In the genomic region with DNA sequence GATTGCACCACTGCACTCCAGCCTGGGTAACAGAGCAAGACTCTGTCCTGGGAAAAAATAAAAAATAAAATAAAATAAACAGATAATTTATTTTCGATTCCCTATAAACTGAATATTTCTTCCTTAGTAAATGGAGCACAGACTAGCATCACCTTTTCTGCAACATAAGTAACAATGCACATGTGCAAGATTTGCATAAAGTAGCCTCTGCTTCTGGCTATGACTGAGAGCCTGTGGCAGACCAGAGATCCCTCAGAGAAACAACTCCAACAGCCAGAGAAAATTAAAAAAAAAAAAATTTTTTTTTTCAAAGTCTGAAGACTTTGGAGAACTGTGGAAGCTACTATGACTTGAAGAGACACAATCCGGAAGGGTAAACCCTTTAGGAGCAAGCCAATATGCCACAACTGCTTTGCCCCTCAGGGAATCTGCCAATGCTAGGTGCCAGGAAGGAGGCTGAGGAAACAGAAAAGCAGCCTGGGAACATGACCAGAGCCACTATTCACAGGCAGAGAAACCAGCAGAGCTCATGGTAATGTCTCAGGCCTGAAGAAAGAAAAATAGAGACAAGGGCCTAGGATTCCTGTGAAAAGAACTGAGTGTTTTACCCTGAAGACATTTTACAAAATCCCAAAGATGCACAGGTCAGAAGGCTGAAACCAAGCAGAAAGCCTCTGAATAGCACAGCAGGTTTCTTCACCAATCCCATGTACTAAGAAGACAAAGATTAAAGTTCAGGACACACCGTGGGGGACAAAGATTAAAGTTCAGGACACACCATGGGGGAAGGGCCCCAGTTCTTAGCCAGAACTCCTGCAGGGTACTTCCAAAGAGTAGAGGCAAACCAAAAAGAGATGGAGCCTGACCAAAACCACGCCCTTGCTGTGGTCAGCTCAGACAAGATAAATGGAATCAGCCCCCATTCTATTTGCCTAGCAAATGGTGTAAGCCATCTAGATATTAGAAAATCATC, we compare ENCODE assay signal across 11 cellular contexts. TPM values are rescaled to one million over a fixed set of nuclear protein-coding genes. Genes with fewer than 3 reads are reported as not detected.
DNase-seq lines count a peak whose midpoint lies in the region; ATAC-seq, FAIRE-seq and TF ChIP-seq lines count a peak whose summit lies in the region.
"Had no signal": no experiment of that assay in that cellular context is flagged by ENCODE, and none has a peak within 500 bp of the region (broad histone marks: within the 10 kb centered on the region; RNA-seq: fewer than 3 reads in every experiment).

No MANE protein-coding gene starts in this region.

- H3K9me3 ChIP-seq in psoas muscle: no peaks in the 10 kb centered on the region
- H3K9me3 ChIP-seq: lower lobe of right lung had no signal

- FAIRE-seq in GM12891 (lab: Jason Lieb, UNC): no peak
- FAIRE-seq in RCC 7860 (lab: Jason Lieb, UNC): peak; percentile 58
- FAIRE-seq: GM18507 had no signal

- H3K4me3 ChIP-seq in psoas muscle: no peak overlapping the region
- H3K4me3 ChIP-seq: lower lobe of right lung had no signal

- H3K27ac ChIP-seq in psoas muscle: peak overlapping the region; percentile 69
- H3K27ac ChIP-seq: lower lobe of right lung had no signal

- DNase-seq in GM12891 (ENCODE audit: insufficient read length, low spot score) (no peak), RCC 7860 (ENCODE audit: low spot score) (no peak), erythroblast (lab: John Stamatoyannopoulos, UW) (peak; percentile 58 to 63), psoas muscle (no peak), NCI-H2227 (lab: John Stamatoyannopoulos, UW; ENCODE audit: unreplicated experiment) (no peak)
- no peak for DNase-seq in activated T-cell treated with anti-CD3 and anti-CD28 coated beads, Interleukin-2, amount 50 U/mL, for 48 hours
- no peak for DNase-seq in NK-92 treated with Interleukin-12 subunit alpha and Interleukin-12 subunit beta, amount 100 ng/mL, for 24 hours (lab: John Stamatoyannopoulos, UW)
- DNase-seq: lower lobe of right lung, NCI-H774 had no signal

- H3K36me3 ChIP-seq in psoas muscle (ENCODE audit: insufficient read depth in 1 of 2, low read depth in 1 of 2): peaks cover 0 to 6% of the 10 kb centered on the region in 2 donors
- H3K36me3 ChIP-seq: lower lobe of right lung had no signal

- H3K4me1 ChIP-seq in psoas muscle: peaks cover 84% of the 10 kb centered on the region

- no peak for TF ChIP-seq POLR2A in GM12891 (IDR thresholded peaks at IDR 0.05; ENCODE audit: low read depth, low read length)
- TF ChIP-seq POLR2A in erythroblast (IDR thresholded peaks at IDR 0.05; ENCODE audit: low read length): no peak

- TF ChIP-seq CTCF in psoas muscle (IDR thresholded peaks at IDR 0.05): no peak

- intact Hi-C loops in psoas muscle (cut with DNase I): no loop called here

- H3K27me3 ChIP-seq in psoas muscle (ENCODE audit: insufficient read depth in 3 of 3, low read length in 2 of 3): no peaks in the 10 kb centered on the region

- WGBS in psoas muscle, 3 donors: 48 to 62% (median 56%) methylated on average over 4 of the region's 4 CpGs

- peak in 1 of 4 donors; percentile 22 for ATAC-seq in psoas muscle
- no peak for ATAC-seq in HG03097 (IDR thresholded peaks at IDR 0.05; ENCODE audit: low FRiP score, unreplicated experiment)
- ATAC-seq: lower lobe of right lung had no signal

TF ChIP-seq in GM12891, 5 proteins besides CTCF, POLR2A, EP300 and RAD21:
- TF ChIP-seq POU2F2 (IDR thresholded peaks at IDR 0.05; ENCODE audit: low read depth, low read length) (peak; percentile 44; the same call in 1 of the 2 replicates), TAF1 (IDR thresholded peaks at IDR 0.05; ENCODE audit: low read depth, low read length) (no peak)
TF ChIP-seq in GM12891: peak in this region for 1.

RNA-seq across cellular contexts. Expression of gene B4GALT5, which starts 25.8 kb away (rescaled TPM):
- 7.5 TPM for polyA plus RNA-seq in GM12891 (2012; ENCODE audit: low read depth, missing spikeins)
- total RNA-seq in psoas muscle: 100 to 1,000 TPM in 2 of 4 donors, 10 to 100 TPM in 2; 49.3 to 284 (median 92.5) TPM
- 10 to 100 TPM; 32.0 to 75.3 (median 72.3) TPM for polyA plus RNA-seq in psoas muscle

Comparison
In these comparisons a context has a peak if more than half of its experiments do, and no peak if none do; other contexts are left out.
1. DNase-seq: peak in erythroblast (2 of 2); none in GM12891 (single experiment), RCC 7860 (single experiment), psoas muscle (0 of 2), NCI-H2227 (single experiment), activated T-cell treated with anti-CD3 and anti-CD28 coated beads, Interleukin-2, amount 50 U/mL, for 48 hours (0 of 2) and NK-92 treated with Interleukin-12 subunit alpha and Interleukin-12 subunit beta, amount 100 ng/mL, for 24 hours (single experiment).